In genomic region chr11:17296852-17297559, GRCh38 we compare ENCODE assay signal across 15 cellular contexts. TPM values are rescaled to one million over a fixed set of nuclear protein-coding genes. Genes with fewer than 3 reads are reported as not detected.
DNase-seq lines count a peak whose midpoint lies in the region; ATAC-seq and TF ChIP-seq lines count a peak whose summit lies in the region.
"Had no signal": no experiment of that assay in that cellular context is flagged by ENCODE, and none has a peak within 500 bp of the region (broad histone marks: within the 10 kb centered on the region; RNA-seq: fewer than 3 reads in every experiment).

No MANE protein-coding gene starts in this region.

- intact Hi-C loops in activated CD4-positive, alpha-beta T cell treated with anti-CD3 and anti-CD28 coated beads, Interleukin-2, amount 10 ng/mL, durations not matched to agents 24 days and 14 days (cut with micrococcal nuclease): loop anchor here (1.0 to 5.0 kb wide), 2 partner anchors 18 to 395 kb away; no protein-coding TSS in a partner anchor
- intact Hi-C loops in naive thymus-derived CD4-positive, alpha-beta T cell (cut with micrococcal nuclease): loop anchor here in 1 of 2 donors (2.0 kb wide), 2 partner anchors 20 to 66 kb away; partner anchors contain the start of gene NUCB2

- H3K27me3 ChIP-seq in naive thymus-derived CD4-positive, alpha-beta T cell (ENCODE audit: control insufficient read depth in 2 of 2, insufficient read depth in 2 of 2, low read length in 2 of 2): no peaks in the 10 kb centered on the region
- no peaks in the 10 kb centered on the region for H3K27me3 ChIP-seq in MM.1S (replicated peaks; ENCODE audit: insufficient read depth, low read length)
- H3K27me3 ChIP-seq: testis had no signal

- H3K36me3 ChIP-seq in naive thymus-derived CD4-positive, alpha-beta T cell (ENCODE audit: control insufficient read depth in 2 of 3, insufficient read depth in 3 of 3, low read length in 3 of 3): peaks cover 0 to 14% (median 0%) of the 10 kb centered on the region in 3 experiments
- H3K36me3 ChIP-seq in MM.1S (replicated peaks; ENCODE audit: insufficient read depth, low read length): no peaks in the 10 kb centered on the region

- no peak overlapping the region for H3K9ac ChIP-seq in MM.1S (ENCODE audit: low read length)

- ATAC-seq in HG02852 (IDR thresholded peaks at IDR 0.05; ENCODE audit: unreplicated experiment): peak; percentile 50
- ATAC-seq in naive thymus-derived CD4-positive, alpha-beta T cell: no peak

- no peak overlapping the region for H2AFZ ChIP-seq in MM.1S (ENCODE audit: low read length)

- H3K9me2 ChIP-seq in MM.1S (replicated peaks; ENCODE audit: insufficient read depth, low read length): no peaks in the 10 kb centered on the region

- H3F3A ChIP-seq in MM.1S (ENCODE audit: insufficient read depth, low read length): no peaks in the 10 kb centered on the region

- TF ChIP-seq CTCF in MM.1S (IDR thresholded peaks at IDR 0.05; ENCODE audit: low read length): no peak

- no peaks in the 10 kb centered on the region for H3K79me2 ChIP-seq in MM.1S (ENCODE audit: low read length)

- H3K36me3 Mint-ChIP-seq in activated CD4-positive, alpha-beta T cell treated with anti-CD3 and anti-CD28 coated beads, Interleukin-2, amount 10 ng/mL, durations not matched to agents 24 days and 14 days (ENCODE audit: low read depth): peaks cover 50% of the 10 kb centered on the region
- H3K36me3 Mint-ChIP-seq in T-helper 2 cell treated with Interferon-gamma antibody and Interleukin-4, amounts not matched to agents 5 μg/mL and 100 μg/mL, for 36 hours (ENCODE audit: low read depth): peaks cover 64% of the 10 kb centered on the region
- H3K36me3 Mint-ChIP-seq in naive thymus-derived CD4-positive, alpha-beta T cell: peaks cover 11 to 42% (median 36%) of the 10 kb centered on the region in 5 donors

- H3K4me1 Mint-ChIP-seq in activated CD4-positive, alpha-beta T cell treated with anti-CD3 and anti-CD28 coated beads, Interleukin-2, amount 10 ng/mL, durations not matched to agents 24 days and 14 days: peaks cover 33% of the 10 kb centered on the region
- H3K4me1 Mint-ChIP-seq in T-helper 2 cell treated with Interferon-gamma antibody and Interleukin-4, amounts not matched to agents 5 μg/mL and 100 μg/mL, for 36 hours (ENCODE audit: low read depth): peaks cover 34% of the 10 kb centered on the region
- peaks cover 8 to 55% (median 49%) of the 10 kb centered on the region in 7 donors for H3K4me1 Mint-ChIP-seq in naive thymus-derived CD4-positive, alpha-beta T cell

- CTCF ChIA-PET in naive thymus-derived CD4-positive, alpha-beta T cell (lab: Charles Lee): interaction anchor here (1.4 kb wide), 1 partner anchor 11 kb away, joined by 4 read pairs; no protein-coding TSS in a partner anchor

- no peak overlapping the region for H3K27ac ChIP-seq in naive thymus-derived CD4-positive, alpha-beta T cell (ENCODE audit: low read depth, low read length)
- no peak overlapping the region for H3K27ac ChIP-seq in MM.1S (ENCODE audit: low read length)
- H3K27ac ChIP-seq: testis had no signal

- H3K9me3 ChIP-seq in naive thymus-derived CD4-positive, alpha-beta T cell (ENCODE audit: control insufficient read depth in 2 of 3, low read length in 3 of 3): no peaks in the 10 kb centered on the region
- H3K9me3 ChIP-seq in MM.1S (replicated peaks; ENCODE audit: insufficient read depth, low read length): no peaks in the 10 kb centered on the region
- H3K9me3 ChIP-seq: testis had no signal

- no peak overlapping the region for H3K4me3 ChIP-seq in naive thymus-derived CD4-positive, alpha-beta T cell (ENCODE audit: low read length)
- no peak overlapping the region for H3K4me3 ChIP-seq in MM.1S (ENCODE audit: low read length)
- H3K4me3 ChIP-seq: testis had no signal

- peak overlapping the region; percentile 52 for H3K4me3 Mint-ChIP-seq in activated CD4-positive, alpha-beta T cell treated with anti-CD3 and anti-CD28 coated beads, Interleukin-2, amount 10 ng/mL, durations not matched to agents 24 days and 14 days
- peak overlapping the region; percentile 57 for H3K4me3 Mint-ChIP-seq in T-helper 2 cell treated with Interferon-gamma antibody and Interleukin-4, amounts not matched to agents 5 μg/mL and 100 μg/mL, for 36 hours
- H3K4me3 Mint-ChIP-seq in naive thymus-derived CD4-positive, alpha-beta T cell: peak overlapping the region in 9 of 10 donors; percentile 1 to 64 (median 30)

- peak; percentile 52 for DNase-seq in activated CD4-positive, alpha-beta T cell treated with anti-CD3 and anti-CD28 coated beads, Interleukin-2, amount 10 ng/mL, durations not matched to agents 24 days and 14 days
- DNase-seq in activated CD4-positive, alpha-beta T cell treated with anti-CD3 and anti-CD28 coated beads for 48 hours: no peak
- no peak for DNase-seq in T-helper 2 cell treated with Interferon-gamma antibody and Interleukin-4, amounts not matched to agents 5 μg/mL and 100 μg/mL, for 36 hours (ENCODE audit: low spot score)
- DNase-seq in naive thymus-derived CD4-positive, alpha-beta T cell: no peak
- DNase-seq in C1 segment of cervical spinal cord (lab: John Stamatoyannopoulos, UW) (no peak), MM.1S (no peak), NCI-H345 treated with DMSO at 0.1 percent for 48 hours (lab: John Stamatoyannopoulos, UW; ENCODE audit: unreplicated experiment) (no peak)
- DNase-seq: activated CD4-positive, alpha-beta T cell treated with anti-CD3 and anti-CD28 coated beads, Interleukin-2, amount 50 U/mL, for 48 hours; EL; foreskin fibroblast; KBM-7; NCI-H1092 treated with DMSO at 0.1 percent for 48 hours; Right ventricle myocardium superior; testis had no signal

- H3K9me3 Mint-ChIP-seq in activated CD4-positive, alpha-beta T cell treated with anti-CD3 and anti-CD28 coated beads, Interleukin-2, amount 10 ng/mL, durations not matched to agents 24 days and 14 days: no peaks in the 10 kb centered on the region
- H3K9me3 Mint-ChIP-seq in T-helper 2 cell treated with Interferon-gamma antibody and Interleukin-4, amounts not matched to agents 5 μg/mL and 100 μg/mL, for 36 hours: no peaks in the 10 kb centered on the region
- no peaks in the 10 kb centered on the region for H3K9me3 Mint-ChIP-seq in naive thymus-derived CD4-positive, alpha-beta T cell

- no peak overlapping the region for H3K4me2 ChIP-seq in MM.1S (ENCODE audit: low read depth, low read length)

- H3K27ac Mint-ChIP-seq in activated CD4-positive, alpha-beta T cell treated with anti-CD3 and anti-CD28 coated beads, Interleukin-2, amount 10 ng/mL, durations not matched to agents 24 days and 14 days: peak overlapping the region; percentile 42
- peak overlapping the region; percentile 51 for H3K27ac Mint-ChIP-seq in T-helper 2 cell treated with Interferon-gamma antibody and Interleukin-4, amounts not matched to agents 5 μg/mL and 100 μg/mL, for 36 hours
- H3K27ac Mint-ChIP-seq in naive thymus-derived CD4-positive, alpha-beta T cell: peak overlapping the region; percentile 46 to 84 (median 64)

- H3K27me3 Mint-ChIP-seq in activated CD4-positive, alpha-beta T cell treated with anti-CD3 and anti-CD28 coated beads, Interleukin-2, amount 10 ng/mL, durations not matched to agents 24 days and 14 days: no peaks in the 10 kb centered on the region
- H3K27me3 Mint-ChIP-seq in T-helper 2 cell treated with Interferon-gamma antibody and Interleukin-4, amounts not matched to agents 5 μg/mL and 100 μg/mL, for 36 hours (ENCODE audit: low read depth): no peaks in the 10 kb centered on the region
- no peaks in the 10 kb centered on the region for H3K27me3 Mint-ChIP-seq in naive thymus-derived CD4-positive, alpha-beta T cell

- POLR2A ChIA-PET in naive thymus-derived CD4-positive, alpha-beta T cell (lab: Charles Lee): interaction anchor here (1.0 to 2.7 kb wide), 3 partner anchors 11 to 20 kb away, joined by 3 to 11 read pairs (median 8); partner anchors contain the start of gene NUCB2

- peaks cover 3 to 11% of the 10 kb centered on the region in 2 donors for H3K4me1 ChIP-seq in naive thymus-derived CD4-positive, alpha-beta T cell (ENCODE audit: control insufficient read depth in 2 of 2, insufficient read depth in 2 of 2, low read length in 2 of 2)
- no peaks in the 10 kb centered on the region for H3K4me1 ChIP-seq in MM.1S (ENCODE audit: low read length)
- H3K4me1 ChIP-seq: testis had no signal

- no peaks in the 10 kb centered on the region for H4K20me1 ChIP-seq in MM.1S (ENCODE audit: insufficient read depth, low read length)

RNA-seq across cellular contexts. Expression of gene NUCB2, which starts 20.5 kb away (rescaled TPM):
- 48.6 and 52.7 TPM in 2 replicates for total RNA-seq in activated CD4-positive, alpha-beta T cell treated with anti-CD3 and anti-CD28 coated beads, Interleukin-2, amount 10 ng/mL, durations not matched to agents 24 days and 14 days
- 100 to 1,000 TPM in 4 of 5 experiments, 10 to 100 TPM in 1; 72.0 to 171 (median 145) TPM for total RNA-seq in naive thymus-derived CD4-positive, alpha-beta T cell
- 100 to 1,000 TPM; 280 to 359 TPM for polyA plus RNA-seq in naive thymus-derived CD4-positive, alpha-beta T cell

RNA-seq across cellular contexts. Expression of gene NCR3LG1, which starts 54.6 kb away (rescaled TPM):
- 4.4 and 4.5 TPM in 2 replicates for total RNA-seq in activated CD4-positive, alpha-beta T cell treated with anti-CD3 and anti-CD28 coated beads, Interleukin-2, amount 10 ng/mL, durations not matched to agents 24 days and 14 days
- 1 to 10 TPM in 4 of 5 experiments, under 1 TPM in 1; 0.70 to 2.9 (median 2.3) TPM for total RNA-seq in naive thymus-derived CD4-positive, alpha-beta T cell
- not detected for polyA plus RNA-seq in naive thymus-derived CD4-positive, alpha-beta T cell
